In the genomic region with DNA sequence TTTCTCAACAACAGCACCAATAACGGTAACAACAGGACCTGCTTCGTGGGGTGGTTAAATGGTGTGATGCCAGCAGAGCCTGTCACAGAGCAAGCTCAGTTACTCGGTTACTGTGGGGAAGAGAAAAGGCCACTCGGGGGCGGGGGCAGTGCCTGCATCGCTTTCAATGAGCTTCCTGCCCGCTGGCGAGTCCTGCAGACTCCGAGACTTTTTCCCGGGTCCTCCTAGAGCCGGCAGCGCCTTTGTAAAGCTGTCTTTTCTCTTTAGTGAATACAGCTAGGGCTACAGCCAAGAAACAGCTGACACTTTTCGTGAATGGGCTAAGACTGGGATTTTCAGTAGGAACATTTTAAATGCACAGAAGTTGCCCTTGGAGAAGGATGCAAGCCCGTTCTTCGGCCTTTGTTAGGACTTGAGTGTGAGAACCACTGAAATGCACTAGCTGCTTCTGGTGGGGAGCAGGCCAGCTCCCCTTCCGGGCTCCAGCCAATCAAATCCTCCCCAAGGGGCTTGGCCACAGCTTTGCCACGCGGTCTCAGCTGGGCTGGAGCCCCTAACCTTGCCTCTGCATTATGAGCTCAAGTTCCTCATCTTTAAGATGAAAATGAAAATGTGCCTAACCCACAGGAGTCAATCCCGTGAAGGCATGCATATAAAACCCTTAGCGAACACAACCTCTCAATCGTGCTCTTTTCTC, we compare ENCODE assay signal across 1 cellular context.
TF ChIP-seq lines count a peak whose summit lies in the region.

No MANE protein-coding gene starts in this region.

TF ChIP-seq in HepG2, 621 proteins besides CTCF, POLR2A, EP300 and RAD21:
- TF ChIP-seq ZSCAN20 (CRISPR knock-in tag; IDR thresholded peaks at IDR 0.05; ENCODE audit: borderline replicate concordance) = no peak
- TF ChIP-seq, protein P1, sequence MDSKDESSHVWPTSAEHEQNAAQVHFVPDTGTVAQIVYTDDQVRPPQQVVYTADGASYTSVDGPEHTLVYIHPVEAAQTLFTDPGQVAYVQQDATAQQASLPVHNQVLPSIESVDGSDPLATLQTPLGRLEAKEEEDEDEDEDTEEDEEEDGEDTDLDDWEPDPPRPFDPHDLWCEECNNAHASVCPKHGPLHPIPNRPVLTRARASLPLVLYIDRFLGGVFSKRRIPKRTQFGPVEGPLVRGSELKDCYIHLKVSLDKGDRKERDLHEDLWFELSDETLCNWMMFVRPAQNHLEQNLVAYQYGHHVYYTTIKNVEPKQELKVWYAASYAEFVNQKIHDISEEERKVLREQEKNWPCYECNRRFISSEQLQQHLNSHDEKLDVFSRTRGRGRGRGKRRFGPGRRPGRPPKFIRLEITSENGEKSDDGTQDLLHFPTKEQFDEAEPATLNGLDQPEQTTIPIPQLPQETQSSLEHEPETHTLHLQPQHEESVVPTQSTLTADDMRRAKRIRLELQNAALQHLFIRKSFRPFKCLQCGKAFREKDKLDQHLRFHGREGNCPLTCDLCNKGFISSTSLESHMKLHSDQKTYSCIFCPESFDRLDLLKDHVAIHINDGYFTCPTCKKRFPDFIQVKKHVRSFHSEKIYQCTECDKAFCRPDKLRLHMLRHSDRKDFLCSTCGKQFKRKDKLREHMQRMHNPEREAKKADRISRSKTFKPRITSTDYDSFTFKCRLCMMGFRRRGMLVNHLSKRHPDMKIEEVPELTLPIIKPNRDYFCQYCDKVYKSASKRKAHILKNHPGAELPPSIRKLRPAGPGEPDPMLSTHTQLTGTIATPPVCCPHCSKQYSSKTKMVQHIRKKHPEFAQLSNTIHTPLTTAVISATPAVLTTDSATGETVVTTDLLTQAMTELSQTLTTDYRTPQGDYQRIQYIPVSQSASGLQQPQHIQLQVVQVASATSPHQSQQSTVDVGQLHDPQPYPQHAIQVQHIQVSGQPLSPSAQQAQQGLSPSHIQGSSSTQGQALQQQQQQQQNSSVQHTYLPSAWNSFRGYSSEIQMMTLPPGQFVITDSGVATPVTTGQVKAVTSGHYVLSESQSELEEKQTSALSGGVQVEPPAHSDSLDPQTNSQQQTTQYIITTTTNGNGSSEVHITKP (CRISPR knock-in tag; IDR thresholded peaks at IDR 0.05; ENCODE audit: low read depth) = no peak
